In the genomic region with DNA sequence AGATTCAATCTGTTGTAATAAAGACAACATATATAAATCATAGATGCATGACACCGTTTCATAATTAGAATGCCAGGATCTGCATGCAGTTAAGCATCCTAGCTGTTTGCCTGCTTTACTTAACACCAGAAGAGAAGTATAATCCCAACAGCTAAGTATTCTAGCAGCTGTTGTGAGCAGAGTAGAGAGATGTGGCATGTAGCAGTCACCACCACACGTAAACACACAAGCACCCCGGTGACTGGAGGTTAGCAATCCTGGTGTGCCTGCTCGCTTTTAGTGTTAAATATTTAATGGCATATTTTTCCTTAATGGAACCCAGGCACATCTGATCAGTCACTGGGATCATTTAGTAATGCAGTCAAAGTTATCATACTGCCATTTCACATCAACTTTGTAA, we compare ENCODE assay signal across 20 cellular contexts.
"Had no signal": no experiment of that assay in that cellular context is flagged by ENCODE, and none has a peak within 500 bp of the region (broad histone marks: within the 10 kb centered on the region; RNA-seq: fewer than 3 reads in every experiment).

No MANE protein-coding gene starts in this region.

- H3K27me3 ChIP-seq: brain microvascular endothelial cell, esophagus muscularis mucosa, pancreas, right lobe of liver, testis had no signal

- DNase-seq: activated CD4-positive, alpha-beta T cell treated with anti-CD3 and anti-CD28 coated beads, Interleukin-2, amount 50 U/mL, for 1 hour; activated CD4-positive, CD25-positive, alpha-beta regulatory T cell treated with anti-CD3 and anti-CD28 coated beads, Interleukin-2, amount 50 U/mL, for 72 hours; activated CD8-positive, alpha-beta memory T cell treated with anti-CD3 and anti-CD28 coated beads, Interleukin-2, amount 50 U/mL, for 4 hours; activated effector memory CD4-positive, alpha-beta T cell treated with Interleukin-2 at 50 U/mL for 16 hours; activated naive CD4-positive, alpha-beta T cell treated with anti-CD3 and anti-CD28 coated beads, Interleukin-2, amount 10 ng/mL, durations not matched to agents 7 days and 5 days; activated naive CD8-positive, alpha-beta T cell treated with anti-CD3 and anti-CD28 coated beads, Interleukin-2, amount 50 U/mL, for 24 hours; activated T-cell treated with anti-CD3 and anti-CD28 coated beads, Interleukin-2, amount 50 U/mL, for 4 hours; anterior cingulate cortex; brain microvascular endothelial cell; central memory CD4-positive, alpha-beta T cell; left cardiac atrium; mesendoderm; natural killer cell; pancreas; right lobe of liver; stimulated activated CD4-positive, alpha-beta T cell treated with anti-CD3 and anti-CD28 coated beads, Interleukin-4, amount 100 ng/mL, for 1 hour; testis had no signal

- H3K36me3 ChIP-seq: brain microvascular endothelial cell, esophagus muscularis mucosa, pancreas, right lobe of liver had no signal

- H3K4me3 ChIP-seq: coronary artery, esophagus muscularis mucosa, pancreas, right lobe of liver, smooth muscle cell, testis had no signal

- H3K4me2 ChIP-seq: smooth muscle cell had no signal

- H3K4me1 ChIP-seq: esophagus muscularis mucosa, pancreas, right lobe of liver, testis had no signal

- H3K9me3 ChIP-seq: esophagus muscularis mucosa, pancreas, right lobe of liver, testis had no signal

- H3K27ac ChIP-seq: brain microvascular endothelial cell, coronary artery, esophagus muscularis mucosa, pancreas, right lobe of liver, testis had no signal

- ATAC-seq: activated naive CD8-positive, alpha-beta T cell treated with anti-CD3 and anti-CD28 coated beads, Interleukin-2, amount 50 U/mL, for 24 hours; activated T-cell treated with anti-CD3 and anti-CD28 coated beads, Interleukin-2, amount 50 U/mL, for 4 hours; left cardiac atrium; natural killer cell; pancreas; right lobe of liver had no signal
